In the genomic region with DNA sequence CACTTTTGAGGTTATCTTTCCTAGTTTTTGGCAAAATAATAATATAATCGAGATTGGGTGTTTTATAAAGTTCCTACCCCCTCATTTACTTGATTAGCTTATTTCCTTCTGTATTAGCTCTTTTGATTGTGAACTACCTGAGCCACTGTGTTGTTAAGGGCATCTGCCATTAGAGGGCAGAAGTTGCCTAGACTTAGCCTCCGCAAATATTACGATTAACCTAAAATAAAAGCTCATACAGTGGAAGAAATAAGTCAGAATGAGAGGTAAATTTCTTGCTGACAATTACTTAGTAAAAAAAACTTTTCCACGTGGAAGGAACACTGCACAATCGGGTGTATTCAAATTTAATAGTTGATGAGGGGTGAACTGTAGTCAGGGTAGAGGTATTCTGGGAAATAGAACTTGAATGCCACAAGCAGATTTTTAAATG, we compare ENCODE assay signal across 8 cellular contexts. TPM values are rescaled to one million over a fixed set of nuclear protein-coding genes. Genes with fewer than 3 reads are reported as not detected.
DNase-seq lines count a peak whose midpoint lies in the region; ATAC-seq and TF ChIP-seq lines count a peak whose summit lies in the region.

No MANE protein-coding gene starts in this region.

- H3K9me3 ChIP-seq in Karpas-422 (ENCODE audit: low read length) (no peaks in the 10 kb centered on the region), left lung (no peaks in the 10 kb centered on the region)

- peak overlapping the region; percentile 78 for H3K4me2 ChIP-seq in Karpas-422 (ENCODE audit: low read depth, low read length, poor library complexity, severe bottlenecking)

- H3K4me3 ChIP-seq in Karpas-422 (ENCODE audit: low read length), result peak overlapping the region; percentile 97
- peak overlapping the region; percentile 81 to 82 for H3K4me3 ChIP-seq in cardiac fibroblast (replicated peaks in 1 of 2; ENCODE audit: low read depth in 2 of 2, low read length in 2 of 2)
- H3K4me3 ChIP-seq in left lung, result peak overlapping the region; percentile 75 to 82

- H2AFZ ChIP-seq in Karpas-422 (ENCODE audit: low read length), result no peak overlapping the region

- DNase-seq in NOMO-1 (lab: John Stamatoyannopoulos, UW; ENCODE audit: unreplicated experiment in 2 of 2) (peak; percentile 47 to 65), NOMO-1 treated with dmso at 0.1 percent for 144 hours (lab: John Stamatoyannopoulos, UW; ENCODE audit: unreplicated experiment) (no peak), Karpas-422 (peak; percentile 79), cardiac fibroblast (ENCODE audit: low read depth in 2 of 2) (peak; percentile 81 to 82), left lung (no peak)
- peak; percentile 27 for DNase-seq in stimulated activated naive CD4-positive, alpha-beta T cell treated with Interleukin-2 at 50 U/mL for 16 hours (lab: John Stamatoyannopoulos, UW)

- H4K20me1 ChIP-seq in Karpas-422 (ENCODE audit: insufficient read depth, low read depth, low read length), result peaks cover 47% of the 10 kb centered on the region

- peak; percentile 12; the same call in 2 of the 3 replicates for ATAC-seq in SK-N-SH treated with all-trans-retinoic acid at 6 μM for 48 hours
- ATAC-seq in left lung, result peak; percentile 31
- ATAC-seq in GM21423 (IDR thresholded peaks at IDR 0.05; ENCODE audit: unreplicated experiment), result no peak

- no peaks in the 10 kb centered on the region; the same call in 1 of the 2 replicates for H3K27me3 ChIP-seq in Karpas-422 (ENCODE audit: low read length)
- no peaks in the 10 kb centered on the region for H3K27me3 ChIP-seq in left lung

- H3K27ac ChIP-seq in Karpas-422 (ENCODE audit: low read length) (no peak overlapping the region), left lung (peak overlapping the region; percentile 99 to 100)

- TF ChIP-seq CTCF in cardiac fibroblast (IDR thresholded peaks at IDR 0.05; ENCODE audit: low read depth, low read length) (peak; percentile 81), left lung (IDR thresholded peaks at IDR 0.05) (no peak)

- no peaks in the 10 kb centered on the region for H3K9me2 ChIP-seq in Karpas-422 (replicated peaks; ENCODE audit: insufficient read depth, low read length)

- H3K9ac ChIP-seq in Karpas-422 (ENCODE audit: low read length), result peak overlapping the region; percentile 14; the same call in 1 of the 2 replicates

- peaks cover 43% of the 10 kb centered on the region for H3K36me3 ChIP-seq in Karpas-422 (ENCODE audit: insufficient read depth, low read length)
- H3K36me3 ChIP-seq in left lung, result peaks cover 0 to 48% of the 10 kb centered on the region in 2 donors

- H3K4me1 ChIP-seq in Karpas-422 (ENCODE audit: low read length) (peaks cover 28% of the 10 kb centered on the region), left lung (peaks cover 26 to 72% of the 10 kb centered on the region in 2 donors)

- intact Hi-C loops in left lung (cut with DNase I), result no loop called here

- peaks cover 55% of the 10 kb centered on the region for H3K79me2 ChIP-seq in Karpas-422 (ENCODE audit: low read length)

TF ChIP-seq in SK-N-SH treated with all-trans-retinoic acid at 6 μM for 48 hours, 23 proteins besides CTCF, POLR2A, EP300 and RAD21:
- TF ChIP-seq TOX (CRISPR knock-in tag; IDR thresholded peaks at IDR 0.05; ENCODE audit: borderline replicate concordance), result peak; percentile 5; the same call in 1 of the 2 replicates
- TF ChIP-seq TCF4 (CRISPR knock-in tag; IDR thresholded peaks at IDR 0.05; ENCODE audit: borderline replicate concordance), result no peak
TF ChIP-seq in SK-N-SH treated with all-trans-retinoic acid at 6 μM for 48 hours: peak in this region for 1.

RNA-seq across cellular contexts. Expression of a gene that starts 2.3 kb away (rescaled TPM):
- total RNA-seq in Karpas-422 (2014; rRNA removed; shearing (Covaris generic); ENCODE audit: low replicate concordance), result 236 and 436 TPM in 2 replicates
- 100 to 1,000 TPM; 444 to 608 TPM for total RNA-seq in left lung

Comparison
In these comparisons a context has a peak if more than half of its experiments do, and no peak if none do; other contexts are left out.
1. DNase-seq: peak in NOMO-1 (2 of 2), Karpas-422 (single experiment), cardiac fibroblast (2 of 2) and stimulated activated naive CD4-positive, alpha-beta T cell treated with Interleukin-2 at 50 U/mL for 16 hours (single experiment); none in NOMO-1 treated with dmso at 0.1 percent for 144 hours (single experiment) and left lung (0 of 2).
2. Peak in every context shown above with its lines, with median percentiles within 50 percentile points of each other: H3K4me3 ChIP-seq.